ENCODE assay signal across 27 cellular contexts in the genomic region with DNA sequence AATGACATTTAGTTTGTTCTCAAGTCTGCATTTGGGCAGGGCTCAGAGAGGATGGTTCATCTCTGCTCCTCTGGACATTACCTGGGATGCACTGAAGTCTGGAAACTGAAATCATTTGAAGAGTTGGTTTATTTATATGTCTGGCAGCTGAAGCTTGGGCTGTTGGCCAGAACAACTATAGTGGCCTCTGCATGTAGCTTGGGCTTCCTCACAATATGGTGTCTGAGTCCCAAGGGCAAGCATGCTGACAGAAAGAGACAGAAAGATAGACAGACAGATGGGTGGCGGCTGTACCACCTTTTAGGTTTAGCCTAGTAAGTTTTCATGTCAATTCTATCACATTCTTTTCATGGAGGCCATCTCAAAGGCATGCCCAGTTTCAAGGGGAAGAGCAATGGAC. TPM values are rescaled to one million over a fixed set of nuclear protein-coding genes. Genes with fewer than 3 reads are reported as not detected.
A peak's percentile ranks its signal among the peaks of the same experiment; 100 is the strongest.
DNase-seq lines count a peak whose midpoint lies in the region; ATAC-seq and TF ChIP-seq lines count a peak whose summit lies in the region.
"Had no signal": no experiment of that assay in that cellular context is flagged by ENCODE, and none has a peak within 500 bp of the region (broad histone marks: within the 10 kb centered on the region; RNA-seq: fewer than 3 reads in every experiment).

No MANE protein-coding gene starts in this region.

- no peak overlapping the region for H3K4me3 ChIP-seq in brain microvascular endothelial cell (ENCODE audit: low read depth, low read length)
- H3K4me3 ChIP-seq in WERI-Rb-1 (ENCODE audit: low read depth, low read length): no peak overlapping the region
- H3K4me3 ChIP-seq: breast epithelium, colonic mucosa, transverse colon had no signal

- peaks cover 20% of the 10 kb centered on the region for H3K36me3 Mint-ChIP-seq in stimulated activated naive CD8-positive, alpha-beta T cell treated with anti-CD3 and anti-CD28 coated beads, Interleukin-15, Interleukin-2, amounts not matched to agents 100 ng/mL and 50 ng/mL, for 24 hours (ENCODE audit: low read depth)
- H3K36me3 Mint-ChIP-seq in naive B cell: peaks cover 6 to 8% of the 10 kb centered on the region in 2 donors

- H3K27me3 ChIP-seq in brain microvascular endothelial cell (replicated peaks): no peaks in the 10 kb centered on the region
- H3K27me3 ChIP-seq in WERI-Rb-1 (ENCODE audit: insufficient read depth, low read depth, severe bottlenecking): no peaks in the 10 kb centered on the region
- H3K27me3 ChIP-seq: breast epithelium, colonic mucosa, transverse colon had no signal

- H3K9me3 Mint-ChIP-seq in stimulated activated naive CD8-positive, alpha-beta T cell treated with anti-CD3 and anti-CD28 coated beads, Interleukin-15, Interleukin-2, amounts not matched to agents 100 ng/mL and 50 ng/mL, for 24 hours: peaks cover 8% of the 10 kb centered on the region
- peaks cover 15 to 27% of the 10 kb centered on the region in 2 donors for H3K9me3 Mint-ChIP-seq in stimulated activated naive CD8-positive, alpha-beta T cell treated with anti-CD3 and anti-CD28 coated beads, Interleukin-15, amount 100 ng/mL, for 72 hours
- peaks cover 4 to 14% (median 6%) of the 10 kb centered on the region in 7 donors for H3K9me3 Mint-ChIP-seq in naive B cell

- TF ChIP-seq CTCF in brain microvascular endothelial cell (IDR thresholded peaks at IDR 0.05; ENCODE audit: low read depth, low read length, missing control alignments) (no peak), WERI-Rb-1 (IDR thresholded peaks at IDR 0.05; ENCODE audit: low read depth, low read length) (no peak)

- no peaks in the 10 kb centered on the region for H3K9me3 ChIP-seq in WERI-Rb-1 (ENCODE audit: severe bottlenecking)
- H3K9me3 ChIP-seq: colonic mucosa, transverse colon had no signal

- H3K36me3 ChIP-seq in brain microvascular endothelial cell (replicated peaks) (no peaks in the 10 kb centered on the region), WERI-Rb-1 (no peaks in the 10 kb centered on the region)
- H3K36me3 ChIP-seq: breast epithelium, colonic mucosa, neutrophil, transverse colon had no signal

- peak overlapping the region; percentile 22 for H3K4me3 Mint-ChIP-seq in stimulated activated naive CD8-positive, alpha-beta T cell treated with anti-CD3 and anti-CD28 coated beads, Interleukin-15, Interleukin-2, amounts not matched to agents 100 ng/mL and 50 ng/mL, for 24 hours
- H3K4me3 Mint-ChIP-seq in stimulated activated naive CD8-positive, alpha-beta T cell treated with anti-CD3 and anti-CD28 coated beads, Interleukin-15, amount 100 ng/mL, for 72 hours: peak overlapping the region in 1 of 2 donors; percentile 16
- peak overlapping the region in 4 of 8 donors; percentile 26 to 71 (median 52) for H3K4me3 Mint-ChIP-seq in naive B cell
- H3K4me3 Mint-ChIP-seq: activated naive CD4-positive, alpha-beta T cell treated with anti-CD3 and anti-CD28 coated beads, Interleukin-2, amount 50 U/mL, for 24 hours; effector memory CD8-positive, alpha-beta T cell had no signal

- in situ Hi-C loops in brain microvascular endothelial cell (cut with HindIII; ENCODE audit: low pct_ligation_motif_present, low sequenced_read_pairs): no loop called here

- no peak for ATAC-seq in stimulated activated naive CD8-positive, alpha-beta T cell treated with anti-CD3 and anti-CD28 coated beads, Interleukin-15, amount 100 ng/mL, for 72 hours
- ATAC-seq in naive B cell (ENCODE audit: low read depth in 2 of 2): no peak
- ATAC-seq: effector memory CD8-positive, alpha-beta T cell; Panc1; sciatic nerve had no signal

- peak overlapping the region; percentile 90 for H3K27ac Mint-ChIP-seq in stimulated activated naive CD8-positive, alpha-beta T cell treated with anti-CD3 and anti-CD28 coated beads, Interleukin-15, Interleukin-2, amounts not matched to agents 100 ng/mL and 50 ng/mL, for 24 hours
- H3K27ac Mint-ChIP-seq in stimulated activated naive CD8-positive, alpha-beta T cell treated with anti-CD3 and anti-CD28 coated beads, Interleukin-15, amount 100 ng/mL, for 72 hours: no peak overlapping the region
- peak overlapping the region; percentile 62 to 100 (median 100) for H3K27ac Mint-ChIP-seq in naive B cell
- H3K27ac Mint-ChIP-seq: activated naive CD4-positive, alpha-beta T cell treated with anti-CD3 and anti-CD28 coated beads, Interleukin-2, amount 50 U/mL, for 24 hours; progenitor cell of endocrine pancreas had no signal

- H3K27ac ChIP-seq in brain microvascular endothelial cell (no peak overlapping the region), WERI-Rb-1 (no peak overlapping the region)
- H3K27ac ChIP-seq: 22Rv1, breast epithelium, colonic mucosa, neutrophil, transverse colon, VCaP had no signal

- peaks cover 10% of the 10 kb centered on the region for H3K27me3 Mint-ChIP-seq in stimulated activated naive CD8-positive, alpha-beta T cell treated with anti-CD3 and anti-CD28 coated beads, Interleukin-15, Interleukin-2, amounts not matched to agents 100 ng/mL and 50 ng/mL, for 24 hours
- H3K27me3 Mint-ChIP-seq in stimulated activated naive CD8-positive, alpha-beta T cell treated with anti-CD3 and anti-CD28 coated beads, Interleukin-15, amount 100 ng/mL, for 72 hours: no peaks in the 10 kb centered on the region
- peaks cover 16 to 42% (median 40%) of the 10 kb centered on the region in 3 donors for H3K27me3 Mint-ChIP-seq in naive B cell
- H3K27me3 Mint-ChIP-seq: progenitor cell of endocrine pancreas had no signal

- DNase-seq in DMS53 (lab: John Stamatoyannopoulos, UW): peak; percentile 23
- DNase-seq in DMS53 treated with DMSO at 0.1 percent for 48 hours (lab: John Stamatoyannopoulos, UW; ENCODE audit: unreplicated experiment): no peak
- DNase-seq in stimulated activated naive CD8-positive, alpha-beta T cell treated with anti-CD3 and anti-CD28 coated beads, Interleukin-15, amount 100 ng/mL, for 72 hours: no peak
- no peak for DNase-seq in naive B cell
- DNase-seq in brain microvascular endothelial cell: no peak
- no peak for DNase-seq in HT-29 (ENCODE audit: low spot score)
- DNase-seq in WERI-Rb-1: no peak
- DNase-seq: activated CD4-positive, alpha-beta T cell treated with anti-CD3 and anti-CD28 coated beads for 48 hours; C1 segment of cervical spinal cord; DMS79 treated with DMSO at 0.1 percent for 48 hours; effector memory CD8-positive, alpha-beta T cell; GDM1; HCEC 1CT; immature natural killer cell; NCI-H2107; SHP77; transverse colon had no signal

- peaks cover 56% of the 10 kb centered on the region for H3K4me1 Mint-ChIP-seq in stimulated activated naive CD8-positive, alpha-beta T cell treated with anti-CD3 and anti-CD28 coated beads, Interleukin-15, Interleukin-2, amounts not matched to agents 100 ng/mL and 50 ng/mL, for 24 hours (ENCODE audit: low read depth)
- peaks cover 68% of the 10 kb centered on the region for H3K4me1 Mint-ChIP-seq in stimulated activated naive CD8-positive, alpha-beta T cell treated with anti-CD3 and anti-CD28 coated beads, Interleukin-15, amount 100 ng/mL, for 72 hours
- H3K4me1 Mint-ChIP-seq in naive B cell: peaks cover 71 to 88% (median 73%) of the 10 kb centered on the region in 3 donors

RNA-seq across cellular contexts. Expression of gene LRRC32, which starts 44.8 kb away (rescaled TPM):
- polyA plus RNA-seq in naive B cell (ENCODE audit: low read depth in 6 of 6): 1 to 10 TPM in 1 of 6 donors, under 1 TPM in 1, not detected in 4; 0.13 to 1.9 TPM
- 0.10 TPM in 1 of 2 replicates, not detected in the other for total RNA-seq in HT-29 (2014; rRNA removed; shearing (Covaris generic))

Comparison
In these comparisons a context has a peak if more than half of its experiments do, and no peak if none do; other contexts are left out.
1. H3K27ac Mint-ChIP-seq: peak in stimulated activated naive CD8-positive, alpha-beta T cell treated with anti-CD3 and anti-CD28 coated beads, Interleukin-15, Interleukin-2, amounts not matched to agents 100 ng/mL and 50 ng/mL, for 24 hours (single experiment) and naive B cell (6 of 6); none in stimulated activated naive CD8-positive, alpha-beta T cell treated with anti-CD3 and anti-CD28 coated beads, Interleukin-15, amount 100 ng/mL, for 72 hours (0 of 2).